Comparison of ENCODE assay signal across 20 cellular contexts in the genomic region with DNA sequence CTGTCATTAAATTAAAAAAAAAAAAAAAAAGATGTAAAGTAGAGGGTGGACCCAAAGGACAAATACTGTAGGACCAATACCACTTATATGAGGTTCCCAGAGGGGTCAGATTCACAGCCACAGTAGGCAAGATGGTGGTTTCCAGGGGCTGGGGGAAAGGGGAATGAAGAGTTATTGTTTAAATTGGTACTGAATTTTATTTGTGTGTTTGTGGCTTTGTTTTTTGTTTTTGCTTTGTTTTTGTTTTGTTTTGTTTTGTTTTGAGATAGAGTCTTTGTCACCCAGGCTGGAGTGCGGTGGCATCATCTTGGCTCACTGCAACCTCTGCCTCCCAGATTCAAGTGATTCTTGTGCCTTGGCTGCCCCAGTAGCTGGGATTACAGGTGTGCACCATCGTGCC. TPM values are rescaled to one million over a fixed set of nuclear protein-coding genes. Genes with fewer than 3 reads are reported as not detected.
DNase-seq lines count a peak whose midpoint lies in the region; ATAC-seq, FAIRE-seq and TF ChIP-seq lines count a peak whose summit lies in the region.
"Had no signal": no experiment of that assay in that cellular context is flagged by ENCODE, and none has a peak within 500 bp of the region (broad histone marks: within the 10 kb centered on the region; RNA-seq: fewer than 3 reads in every experiment).

No MANE protein-coding gene starts in this region.

- no peaks in the 10 kb centered on the region for H3F3A ChIP-seq in GM23338 (replicated peaks; ENCODE audit: low read depth)

- no peaks in the 10 kb centered on the region for H3K9me3 ChIP-seq in K562 (replicated peaks; ENCODE audit: control insufficient read depth, insufficient read depth, low read depth, low read length)
- H3K9me3 ChIP-seq: A549; BLaER1 treated with 17β-estradiol and CSF1 and Interleukin-3, amounts not matched to agents 10 nM and 100 nM; Caco-2 had no signal

- H3K27ac Mint-ChIP-seq in GM23338 (no peak overlapping the region), neural crest cell (ENCODE audit: unreplicated experiment) (peak overlapping the region; percentile 19)
- H3K27ac Mint-ChIP-seq: B cell; CD4-positive, alpha-beta T cell; CD8-positive, alpha-beta T cell had no signal

- H3K4me3 ChIP-seq in GM23338 (no peak overlapping the region), K562 (no peak overlapping the region), dorsolateral prefrontal cortex (no peak overlapping the region)
- H3K4me3 ChIP-seq: A549; BLaER1 treated with 17β-estradiol and CSF1 and Interleukin-3, amounts not matched to agents 10 nM and 100 nM had no signal

- H3K9ac ChIP-seq in K562 (ENCODE audit: insufficient read depth in 1 of 2, low read depth in 2 of 2, low read length in 2 of 2), result no peak overlapping the region
- H3K9ac ChIP-seq: BLaER1 treated with 17β-estradiol and CSF1 and Interleukin-3, amounts not matched to agents 10 nM and 100 nM had no signal

- no peaks in the 10 kb centered on the region for H3K9me3 Mint-ChIP-seq in GM23338
- H3K9me3 Mint-ChIP-seq in neural crest cell, result no peaks in the 10 kb centered on the region
- H3K9me3 Mint-ChIP-seq: CD4-positive, alpha-beta T cell; CD8-positive, alpha-beta T cell had no signal

- H3K4me1 ChIP-seq in GM23338 (ENCODE audit: insufficient read depth), result no peaks in the 10 kb centered on the region
- H3K4me1 ChIP-seq in K562 (replicated peaks in 1 of 2; ENCODE audit: control insufficient read depth in 2 of 2, insufficient read depth in 2 of 2, low read length in 2 of 2), result no peaks in the 10 kb centered on the region; a peak in 1 of 5 replicates
- H3K4me1 ChIP-seq: Caco-2 had no signal

- POLR2A ChIA-PET in K562 (lab: Yijun Ruan, JAX), result no interaction called here

- H3K4me2 ChIP-seq in GM23338 (no peak overlapping the region), K562 (ENCODE audit: insufficient read depth, low read length) (no peak overlapping the region)
- H3K4me2 ChIP-seq: A549; BLaER1 treated with 17β-estradiol and CSF1 and Interleukin-3, amounts not matched to agents 10 nM and 100 nM had no signal

- H2AFZ ChIP-seq in GM23338, result peak overlapping the region; percentile 52; the same call in 1 of the 2 replicates
- H2AFZ ChIP-seq in K562 (ENCODE audit: low read depth, low read length), result no peak overlapping the region

- no peaks in the 10 kb centered on the region for H3K9me2 ChIP-seq in GM23338 (ENCODE audit: insufficient read depth)

- TF ChIP-seq RAD21 in K562 (CRISPR knock-in tag; conservative IDR thresholded peaks at IDR 0.05 in 1 of 2, IDR thresholded peaks at IDR 0.05 in 1 of 2), result no peak

- no peak for FAIRE-seq in K562 (lab: Jason Lieb, UNC)
- FAIRE-seq: D721Med, G401.6, GM12891, GM19239 had no signal

- 39% methylated on average over 2 of the region's 2 CpGs for WGBS in K562 (ENCODE audit: insufficient coverage, low coverage, missing lambda C conversion rate)

- H3K27me3 Mint-ChIP-seq in GM23338 (ENCODE audit: insufficient read depth, low read depth, poor library complexity), result peaks cover 1% of the 10 kb centered on the region
- peaks cover 2% of the 10 kb centered on the region for H3K27me3 Mint-ChIP-seq in neural crest cell (ENCODE audit: low read depth)
- H3K27me3 Mint-ChIP-seq: CD4-positive, alpha-beta T cell had no signal

- TF ChIP-seq EP300 in K562 (IDR thresholded peaks at IDR 0.05; ENCODE audit: low read length), result no peak

- CTCF ChIA-PET in K562 (lab: Yijun Ruan, JAX; ENCODE audit: low intra/inter-chr PET ratio), result no interaction called here

- TF ChIP-seq POLR2A in K562 (conservative IDR thresholded peaks at IDR 0.05), result no peak

- TF ChIP-seq CTCF in GM23338 (conservative IDR thresholded peaks at IDR 0.05; ENCODE audit: low read depth in 2 of 2), result no peak
- no peak for TF ChIP-seq CTCF in K562 (IDR thresholded peaks at IDR 0.05 in 2 of 3, conservative IDR thresholded peaks at IDR 0.05 in 1 of 3; ENCODE audit: insufficient read depth in 2 of 3, low read depth in 1 of 3, low read length in 3 of 3)
- TF ChIP-seq CTCF in neural crest cell (conservative IDR thresholded peaks at IDR 0.05), result no peak
- TF ChIP-seq CTCF in dorsolateral prefrontal cortex (IDR thresholded peaks at IDR 0.05 in 54 of 56, conservative IDR thresholded peaks at IDR 0.05 in 2 of 56; ENCODE audit: low read depth in 1 of 56, partially characterized antibody in 56 of 56), result no peak

- no peaks in the 10 kb centered on the region for H3K36me3 ChIP-seq in GM23338 (ENCODE audit: insufficient read depth)
- no peaks in the 10 kb centered on the region for H3K36me3 ChIP-seq in K562 (ENCODE audit: control insufficient read depth, insufficient read depth, low read length)
- H3K36me3 ChIP-seq: BLaER1 treated with 17β-estradiol and CSF1 and Interleukin-3, amounts not matched to agents 10 nM and 100 nM had no signal

- in situ Hi-C loops in K562 (cut with MboI), result no loop called here

- ATAC-seq in GM23338 (no peak), K562 (no peak), HG03196 (IDR thresholded peaks at IDR 0.05; ENCODE audit: unreplicated experiment) (no peak)
- ATAC-seq: A549; CD8-positive, alpha-beta T cell had no signal

- H3K4me1 Mint-ChIP-seq in GM23338 (no peaks in the 10 kb centered on the region), neural crest cell (no peaks in the 10 kb centered on the region)
- H3K4me1 Mint-ChIP-seq: B cell had no signal

- H3K36me3 Mint-ChIP-seq in GM23338 (ENCODE audit: low read depth) (no peaks in the 10 kb centered on the region), neural crest cell (ENCODE audit: low read depth) (no peaks in the 10 kb centered on the region)
- H3K36me3 Mint-ChIP-seq: CD8-positive, alpha-beta T cell had no signal

- H3K27me3 ChIP-seq in GM23338 (ENCODE audit: insufficient read depth) (no peaks in the 10 kb centered on the region), K562 (ENCODE audit: control insufficient read depth in 2 of 2, insufficient read depth in 2 of 2, low read length in 2 of 2) (0 out of 5 replicates have a peak, but pooled peaks cover 0 to 2% of the 10 kb centered on the region in 2 experiments), dorsolateral prefrontal cortex (no peaks in the 10 kb centered on the region)
- H3K27me3 ChIP-seq: BLaER1 treated with 17β-estradiol and CSF1 and Interleukin-3, amounts not matched to agents 10 nM and 100 nM had no signal

- H3K9me1 ChIP-seq in K562 (ENCODE audit: control insufficient read depth, insufficient read depth, low read length), result no peaks in the 10 kb centered on the region

- BruUV-seq in K562 (replicated peaks; lab: Mats Ljungman, UMichigan), result no TSS peak

- H3K4me3 Mint-ChIP-seq in GM23338 (no peak overlapping the region), neural crest cell (no peak overlapping the region)
- H3K4me3 Mint-ChIP-seq: B cell; CD4-positive, alpha-beta T cell; CD8-positive, alpha-beta T cell had no signal

- H3K79me2 ChIP-seq in GM23338 (replicated peaks; ENCODE audit: insufficient read depth), result no peaks in the 10 kb centered on the region
- H3K79me2 ChIP-seq in K562 (ENCODE audit: control insufficient read depth, insufficient read depth, low read length), result no peaks in the 10 kb centered on the region

- no peak overlapping the region for H3K27ac ChIP-seq in GM23338 (ENCODE audit: low read depth)
- no peak overlapping the region for H3K27ac ChIP-seq in K562 (ENCODE audit: extremely low read depth, low read depth, low read length)
- no peak overlapping the region for H3K27ac ChIP-seq in dorsolateral prefrontal cortex
- H3K27ac ChIP-seq: 22Rv1; A549; BLaER1 treated with 17β-estradiol and CSF1 and Interleukin-3, amounts not matched to agents 10 nM and 100 nM; C4-2B had no signal

- H4K20me1 ChIP-seq in GM23338 (replicated peaks; ENCODE audit: insufficient read depth) (no peaks in the 10 kb centered on the region), K562 (replicated peaks; ENCODE audit: control insufficient read depth, insufficient read depth, low read length) (no peaks in the 10 kb centered on the region)
- H4K20me1 ChIP-seq: BLaER1 treated with 17β-estradiol and CSF1 and Interleukin-3, amounts not matched to agents 10 nM and 100 nM had no signal

- intact Hi-C loops in K562 (cut with micrococcal nuclease) (no loop called here), dorsolateral prefrontal cortex (cut with DNase I) (no loop called here)

- DNase-seq in GM23338 (ENCODE audit: low spot score) (no peak), K562 (ENCODE audit: extremely low read depth in 1 of 4, low spot score in 3 of 4) (no peak), neural crest cell (ENCODE audit: low read depth, low spot score) (no peak), dorsolateral prefrontal cortex (no peak)
- DNase-seq: AML-193; Caco-2; Calu3; CD4-positive, alpha-beta T cell; CD8-positive, alpha-beta T cell; GF-D8 had no signal

TF ChIP-seq in GM23338, 12 proteins besides CTCF, POLR2A, EP300 and RAD21 (continues in another document):
- no peak for TF ChIP-seq EZH2 (IDR thresholded peaks at IDR 0.05; ENCODE audit: low read depth, unreplicated experiment)
- TF ChIP-seq EZH2phosphoT487 (IDR thresholded peaks at IDR 0.05; ENCODE audit: unreplicated experiment), result no peak
- no peak for TF ChIP-seq ZNF114 (CRISPR knock-in tag; IDR thresholded peaks at IDR 0.05)

TF ChIP-seq in K562, 482 proteins besides CTCF, POLR2A, EP300 and RAD21 (continues in another document):
- no peak for TF ChIP-seq MCM3 (IDR thresholded peaks at IDR 0.05)
- no peak for TF ChIP-seq ZNF197 (CRISPR knock-in tag; IDR thresholded peaks at IDR 0.05; ENCODE audit: low read depth)
- TF ChIP-seq PTBP1 (IDR thresholded peaks at IDR 0.05; ENCODE audit: low read depth, low read length), result no peak

RNA-seq across cellular contexts. Expression of gene LSM14A, which starts 17.9 kb away (rescaled TPM):
- 148 and 166 TPM in 2 replicates for total RNA-seq in GM23338 (2014; rRNA removed; shearing (Covaris generic))
- polyA plus RNA-seq in GM23338 (2016; fragmentation: Nextera tagmentation; extraction: Ambion mirVana) (98.8 and 109 TPM in 2 replicates), K562 (2011; rRNA removed) (118 and 129 TPM in 2 replicates), K562 (2014; fragmentation: Illumina TruSeq; extraction: Trizol) (95.7 and 105 TPM in 2 replicates), K562 (2014; fragmentation: Nextera tagmentation; extraction: Ambion mirVana) (10 to 100 TPM; 19.5 to 25.7 TPM), K562 (2014; rRNA removed) (150 and 179 TPM in 2 replicates)
- 64.2 and 98.3 TPM in 2 replicates for total RNA-seq in K562 (2011; cell fraction: chromatin; rRNA removed; ENCODE audit: low replicate concordance)
- total RNA-seq in K562 (2011; cell fraction: nucleolus; rRNA removed), result 52.0 and 54.5 TPM in 2 replicates
- 63.2 and 73.9 TPM in 2 replicates for total RNA-seq in K562 (2011; cell fraction: nucleoplasm; rRNA removed)
- total RNA-seq in K562 (2014; rRNA removed) (95.1 and 111 TPM in 2 replicates), K562 (2014; rRNA removed; fragmentation: Illumina TruSeq; extraction: Trizol) (86.6 and 88.2 TPM in 2 replicates), K562 (2015; rRNA removed; fragmentation: Illumina TruSeq; extraction: Trizol) (90.7 and 93.9 TPM in 2 replicates), K562 (2021) (78.5 and 95.2 TPM in 2 replicates), neural crest cell (141 and 153 TPM in 2 replicates), dorsolateral prefrontal cortex (100 to 1,000 TPM in 3 of 120 experiments, 10 to 100 TPM in 117; 52.9 to 108 (median 72.5) TPM)
- 116 and 133 TPM in 2 replicates for polyA plus RNA-seq in K562 (2011; cell fraction: cytosol; rRNA removed)
- 41.7 and 49.3 TPM in 2 replicates for polyA plus RNA-seq in K562 (2011; cell fraction: nucleus; rRNA removed)
- polyA plus RNA-seq in K562 (2012), result 90.9 and 131 TPM in 2 replicates
- 160 and 181 TPM in 2 replicates for polyA minus RNA-seq in K562 (2011; rRNA and poly(A)+ RNA removed)
- 57.2 and 71.0 TPM in 2 replicates for polyA minus RNA-seq in K562 (2011; cell fraction: cytosol; rRNA and poly(A)+ RNA removed)
- polyA minus RNA-seq in K562 (2011; cell fraction: nucleus; rRNA and poly(A)+ RNA removed), result 53.3 and 75.0 TPM in 2 replicates
